ENCODE assay signal across 8 cellular contexts in the genomic region with DNA sequence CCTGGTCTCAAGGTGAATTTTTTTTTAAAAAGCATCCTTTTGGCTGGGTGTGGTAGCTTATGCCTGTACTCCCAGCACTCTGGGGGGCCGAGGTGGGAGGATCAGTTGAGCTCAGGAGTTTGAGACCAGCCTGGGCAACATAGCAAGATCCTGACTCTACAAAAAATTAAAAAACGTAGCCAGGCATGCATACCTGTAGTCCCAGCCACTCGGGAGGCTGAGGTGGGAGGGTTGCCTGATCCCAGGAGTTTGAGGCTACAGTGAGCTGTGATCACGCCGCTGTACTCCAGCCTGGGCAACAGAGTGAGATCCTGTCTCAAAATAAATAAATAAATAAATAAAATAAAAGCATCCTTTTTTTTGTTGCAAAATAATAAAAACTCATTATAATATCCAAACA.
"Had no signal": no experiment of that assay in that cellular context is flagged by ENCODE, and none has a peak within 500 bp of the region (broad histone marks: within the 10 kb centered on the region; RNA-seq: fewer than 3 reads in every experiment).

No MANE protein-coding gene starts in this region.

- DNase-seq: GDM1, GF-D8 had no signal

- FAIRE-seq: G401.6, GM12878, GM12891, GM12892, GM18507, GM19239 had no signal

- ATAC-seq: GM12878 had no signal

- H3K4me3 ChIP-seq: GM12878 had no signal
